In genomic region chr15:65633752-65634151, GRCh38 we compare ENCODE assay signal across 22 cellular contexts.
"Had no signal": no experiment of that assay in that cellular context is flagged by ENCODE, and none has a peak within 500 bp of the region (broad histone marks: within the 10 kb centered on the region; RNA-seq: fewer than 3 reads in every experiment).

No MANE protein-coding gene starts in this region.

- H3K4me3 ChIP-seq: K562 had no signal

- DNase-seq: activated CD4-positive, alpha-beta memory T cell treated with anti-CD3 and anti-CD28 coated beads for 36 hours; activated CD4-positive, alpha-beta T cell treated with anti-CD3 and anti-CD28 coated beads, Interleukin-2, amount 10 ng/mL, durations not matched to agents 7 days and 5 days; activated CD4-positive, CD25-positive, alpha-beta regulatory T cell; activated CD8-positive, alpha-beta memory T cell treated with anti-CD3 and anti-CD28 coated beads for 24 hours; activated gamma-delta T cell treated with Interleukin-2 at 50 U/mL for 16 hours; activated naive CD4-positive, alpha-beta T cell treated with anti-CD3 and anti-CD28 coated beads, Interleukin-2, amount 10 ng/mL, durations not matched to agents 7 days and 5 days; activated naive CD8-positive, alpha-beta T cell treated with anti-CD3 and anti-CD28 coated beads, Interleukin-2, amount 10 ng/mL, durations not matched to agents 7 days and 5 days; activated T-cell treated with anti-CD3 and anti-CD28 coated beads, Interleukin-2, amount 50 U/mL, for 48 hours; amygdala; Kasumi-1; NCI-H1092; NCI-H1417; NCI-H1930; NCI-H446; NCI-H524; SIG-M5; T-cell; T1000 had no signal

- H3K9me3 Mint-ChIP-seq: activated CD4-positive, alpha-beta memory T cell treated with anti-CD3 and anti-CD28 coated beads for 36 hours; activated CD4-positive, alpha-beta T cell treated with anti-CD3 and anti-CD28 coated beads, Interleukin-2, amount 10 ng/mL, durations not matched to agents 7 days and 5 days; activated naive CD4-positive, alpha-beta T cell treated with anti-CD3 and anti-CD28 coated beads, Interleukin-2, amount 10 ng/mL, durations not matched to agents 7 days and 5 days; activated naive CD8-positive, alpha-beta T cell treated with anti-CD3 and anti-CD28 coated beads, Interleukin-2, amount 10 ng/mL, durations not matched to agents 7 days and 5 days; activated T-helper 2 cell treated with anti-CD3 and anti-CD28 coated beads, Interferon-gamma antibody, Interleukin-2, Interleukin-4, amounts not matched to agents 10 μg/mL and 5 μg/mL and 100 μg/mL, durations not matched to agents 14 hours and 24 hours and 36 hours; T-cell had no signal

- H3K27ac ChIP-seq: VCaP had no signal

- H3K36me3 Mint-ChIP-seq: activated CD4-positive, alpha-beta memory T cell treated with anti-CD3 and anti-CD28 coated beads for 36 hours; activated naive CD4-positive, alpha-beta T cell treated with anti-CD3 and anti-CD28 coated beads, Interleukin-2, amount 10 ng/mL, durations not matched to agents 7 days and 5 days; activated naive CD8-positive, alpha-beta T cell treated with anti-CD3 and anti-CD28 coated beads, Interleukin-2, amount 10 ng/mL, durations not matched to agents 7 days and 5 days; brain had no signal

- ATAC-seq: T-cell had no signal

- H3K27me3 Mint-ChIP-seq: activated CD4-positive, alpha-beta memory T cell treated with anti-CD3 and anti-CD28 coated beads for 36 hours; activated CD4-positive, alpha-beta T cell treated with anti-CD3 and anti-CD28 coated beads, Interleukin-2, amount 10 ng/mL, durations not matched to agents 7 days and 5 days; activated naive CD8-positive, alpha-beta T cell treated with anti-CD3 and anti-CD28 coated beads, Interleukin-2, amount 10 ng/mL, durations not matched to agents 7 days and 5 days; T-cell had no signal

- H3K4me3 Mint-ChIP-seq: activated CD4-positive, alpha-beta memory T cell treated with anti-CD3 and anti-CD28 coated beads for 36 hours; activated CD4-positive, alpha-beta T cell treated with anti-CD3 and anti-CD28 coated beads, Interleukin-2, amount 10 ng/mL, durations not matched to agents 7 days and 5 days; activated naive CD4-positive, alpha-beta T cell treated with anti-CD3 and anti-CD28 coated beads, Interleukin-2, amount 10 ng/mL, durations not matched to agents 7 days and 5 days; activated naive CD8-positive, alpha-beta T cell treated with anti-CD3 and anti-CD28 coated beads, Interleukin-2, amount 10 ng/mL, durations not matched to agents 7 days and 5 days; brain; T-cell had no signal

- H3K27ac Mint-ChIP-seq: activated CD4-positive, alpha-beta memory T cell treated with anti-CD3 and anti-CD28 coated beads for 36 hours; activated CD4-positive, alpha-beta T cell treated with anti-CD3 and anti-CD28 coated beads, Interleukin-2, amount 10 ng/mL, durations not matched to agents 7 days and 5 days; activated naive CD4-positive, alpha-beta T cell treated with anti-CD3 and anti-CD28 coated beads, Interleukin-2, amount 10 ng/mL, durations not matched to agents 7 days and 5 days; activated naive CD8-positive, alpha-beta T cell treated with anti-CD3 and anti-CD28 coated beads, Interleukin-2, amount 10 ng/mL, durations not matched to agents 7 days and 5 days; activated T-helper 2 cell treated with anti-CD3 and anti-CD28 coated beads, Interferon-gamma antibody, Interleukin-2, Interleukin-4, amounts not matched to agents 10 μg/mL and 5 μg/mL and 100 μg/mL, durations not matched to agents 14 hours and 24 hours and 36 hours; T-cell had no signal
